8 cellular contexts compared by ENCODE assay signal in genomic region chr16:67934306-67935095, GRCh38. TPM values are rescaled to one million over a fixed set of nuclear protein-coding genes. Genes with fewer than 3 reads are reported as not detected.
DNase-seq lines count a peak whose midpoint lies in the region; ATAC-seq and TF ChIP-seq lines count a peak whose summit lies in the region.

No MANE protein-coding gene starts in this region.

- no peak overlapping the region for H3K14ac ChIP-seq in trophoblast cell (ENCODE audit: low read length)

- H2AK5ac ChIP-seq in trophoblast cell (ENCODE audit: low read length) = no peak overlapping the region

- POLR2A ChIA-PET in PC-3 (lab: Charles Lee; ENCODE audit: unreplicated experiment) = interaction anchor here (0.7 kb wide), 1 partner anchor 9 kb away, joined by 3 read pairs; no protein-coding TSS in a partner anchor

- ATAC-seq in PC-3 = peak; percentile 12
- ATAC-seq in GM18517 (IDR thresholded peaks at IDR 0.05; ENCODE audit: unreplicated experiment) = no peak

- no peak overlapping the region for H4K91ac ChIP-seq in trophoblast cell (ENCODE audit: low read depth, low read length)

- H3K4me2 ChIP-seq in PC-3 (ENCODE audit: low read length) (peak overlapping the region; percentile 84), trophoblast cell (ENCODE audit: low read length) (peak overlapping the region; percentile 89)

- TF ChIP-seq POLR2A in esophagus squamous epithelium (IDR thresholded peaks at IDR 0.05) = no peak

- no peak for DNase-seq in GM12865 (ENCODE audit: low read depth)
- no peak for DNase-seq in PC-3
- DNase-seq in esophagus squamous epithelium (lab: John Stamatoyannopoulos, UW) = no peak
- DNase-seq in trophoblast cell = no peak
- no peak for DNase-seq in mucosa of gallbladder (ENCODE audit: low spot score)
- DNase-seq in retina = no peak
- no peak for DNase-seq in NOMO-1 treated with dmso at 0.1 percent for 144 hours (lab: John Stamatoyannopoulos, UW; ENCODE audit: unreplicated experiment)

- H3K27ac ChIP-seq in PC-3 (ENCODE audit: low read length) (no peak overlapping the region), esophagus squamous epithelium (peak overlapping the region in 3 of 4 donors; percentile 92 to 96 (median 96)), trophoblast cell (ENCODE audit: low read depth, low read length) (no peak overlapping the region)

- H3F3A ChIP-seq in PC-3 (ENCODE audit: low read length, unreplicated experiment) = no peaks in the 10 kb centered on the region

- no peak overlapping the region for H3K18ac ChIP-seq in trophoblast cell (ENCODE audit: low read length)

- H3K27me3 ChIP-seq in PC-3 (ENCODE audit: low read length) = no peaks in the 10 kb centered on the region
- H3K27me3 ChIP-seq in esophagus squamous epithelium = no peaks in the 10 kb centered on the region
- no peaks in the 10 kb centered on the region for H3K27me3 ChIP-seq in trophoblast cell (ENCODE audit: insufficient read depth, low read length)

- H3K36me3 ChIP-seq in PC-3 (ENCODE audit: low read depth, low read length) (no peaks in the 10 kb centered on the region), esophagus squamous epithelium (peaks cover 0 to 47% (median 4%) of the 10 kb centered on the region in 3 donors), trophoblast cell (ENCODE audit: control insufficient read depth in 1 of 2, insufficient read depth in 2 of 2, low read length in 2 of 2) (peaks cover 3 to 4% of the 10 kb centered on the region in 2 experiments)

- H3K23ac ChIP-seq in trophoblast cell (ENCODE audit: low read length) = no peak overlapping the region

- H3K4ac ChIP-seq in trophoblast cell (ENCODE audit: low read depth, low read length) = no peak overlapping the region

- H4K20me1 ChIP-seq in PC-3 (ENCODE audit: low read length) = no peaks in the 10 kb centered on the region

- peak overlapping the region; percentile 85 for H3K9ac ChIP-seq in PC-3 (ENCODE audit: low read length)
- no peak overlapping the region for H3K9ac ChIP-seq in trophoblast cell (ENCODE audit: low read length)

- CTCF ChIA-PET in PC-3 (lab: Charles Lee) = interaction anchor here (0.6 to 1.5 kb wide), 2 partner anchors 101 to 161 kb away, joined by 3 read pairs; no protein-coding TSS in a partner anchor

- no TSS peak for BruUV-seq in PC-3 (replicated peaks; lab: Mats Ljungman, UMichigan)

- H3K9me2 ChIP-seq in PC-3 (replicated peaks; ENCODE audit: low read length) = no peaks in the 10 kb centered on the region

- no peak for TF ChIP-seq CTCF in GM12865 (IDR thresholded peaks at IDR 0.05; ENCODE audit: insufficient read depth, low read depth, low read length, missing control alignments)
- TF ChIP-seq CTCF in PC-3 (conservative IDR thresholded peaks at IDR 0.05; ENCODE audit: low read depth, low read length) = no peak
- TF ChIP-seq CTCF in esophagus squamous epithelium (IDR thresholded peaks at IDR 0.05) = no peak

- H2AFZ ChIP-seq in PC-3 (ENCODE audit: low read length) = peak overlapping the region; percentile 71
- H2AFZ ChIP-seq in trophoblast cell (ENCODE audit: insufficient read depth, low read length, poor library complexity) = no peak overlapping the region

- no peak overlapping the region for H4K12ac ChIP-seq in trophoblast cell (ENCODE audit: low read depth, low read length)

- H3K4me3 ChIP-seq in GM12865 (ENCODE audit: low read depth, low read length) = peak overlapping the region; percentile 88
- peak overlapping the region; percentile 88 for H3K4me3 ChIP-seq in PC-3 (ENCODE audit: low read length)
- H3K4me3 ChIP-seq in esophagus squamous epithelium = peak overlapping the region in 3 of 4 donors; percentile 83 to 91 (median 88)
- H3K4me3 ChIP-seq in trophoblast cell (ENCODE audit: low read depth, low read length) = no peak overlapping the region

- peaks cover 12% of the 10 kb centered on the region for H3K79me1 ChIP-seq in trophoblast cell (ENCODE audit: low read length)

- H3K9me3 ChIP-seq in PC-3 (ENCODE audit: low read length) (no peaks in the 10 kb centered on the region), esophagus squamous epithelium (no peaks in the 10 kb centered on the region), trophoblast cell (ENCODE audit: insufficient read depth, low read depth, low read length) (peaks cover 2% of the 10 kb centered on the region)

- intact Hi-C loops in PC-3 (cut with micrococcal nuclease) = no loop called here
- intact Hi-C loops in esophagus squamous epithelium (cut with DNase I) = no loop called here

- H4K8ac ChIP-seq in trophoblast cell (ENCODE audit: low read depth, low read length) = no peak overlapping the region

- no peak overlapping the region for H2BK120ac ChIP-seq in trophoblast cell (ENCODE audit: insufficient read depth, low read length, poor library complexity)

- no peak overlapping the region for H2BK5ac ChIP-seq in trophoblast cell (ENCODE audit: low read depth, low read length, poor library complexity)

- H3K4me1 ChIP-seq in PC-3 (ENCODE audit: insufficient read depth, low read length) (peaks cover 14% of the 10 kb centered on the region; the same call in 1 of the 2 replicates), esophagus squamous epithelium (peaks cover 15 to 33% (median 22%) of the 10 kb centered on the region in 3 donors), trophoblast cell (ENCODE audit: control insufficient read depth in 1 of 2, insufficient read depth in 2 of 2, low read length in 2 of 2) (peaks cover 16 to 17% of the 10 kb centered on the region in 2 experiments)

- 48 to 72% methylated on average over 6 to 12 of the region's 13 CpGs for WGBS in esophagus squamous epithelium, 2 donors
- WGBS in trophoblast cell (ENCODE audit: extremely low coverage, insufficient coverage, insufficient read length) = no CpG with 5 or more reads among the region's 13 CpGs

- H2BK12ac ChIP-seq in trophoblast cell (ENCODE audit: low read length) = no peak overlapping the region

- peaks cover 31% of the 10 kb centered on the region for H3K79me2 ChIP-seq in PC-3 (ENCODE audit: low read length)
- H3K79me2 ChIP-seq in trophoblast cell (ENCODE audit: control insufficient read depth, insufficient read depth, low read length, poor library complexity) = peaks cover 10% of the 10 kb centered on the region

RNA-seq across cellular contexts. Expression of gene PSMB10, which starts 2.1 kb away (rescaled TPM):
- total RNA-seq in PC-3 (2014; rRNA removed) (51.3 and 52.0 TPM in 2 replicates), esophagus squamous epithelium (10 to 100 TPM; 20.7 to 28.4 (median 25.3) TPM), mucosa of gallbladder (68.8 TPM)
- 12.5 and 14.2 TPM in 2 replicates for polyA plus RNA-seq in trophoblast cell (2013)

RNA-seq across cellular contexts. Expression of gene CTRL, which starts 2.8 kb away (rescaled TPM):
- total RNA-seq in PC-3 (2014; rRNA removed) = 0.98 and 1.6 TPM in 2 replicates
- total RNA-seq in esophagus squamous epithelium = 1 to 10 TPM in 2 of 4 donors, not detected in 2; 1.2 to 1.8 TPM
- 0.34 and 0.42 TPM in 2 replicates for polyA plus RNA-seq in trophoblast cell (2013)
- 1.1 TPM for total RNA-seq in mucosa of gallbladder

RNA-seq across cellular contexts. Expression of gene LCAT, which starts 9.4 kb away (rescaled TPM):
- 3.2 and 4.6 TPM in 2 replicates for total RNA-seq in PC-3 (2014; rRNA removed)
- total RNA-seq in esophagus squamous epithelium = 10 to 100 TPM in 1 of 4 donors, 1 to 10 TPM in 3; 1.2 to 12.4 (median 3.8) TPM
- 21.7 and 21.9 TPM in 2 replicates for polyA plus RNA-seq in trophoblast cell (2013)
- total RNA-seq in mucosa of gallbladder = 30.3 TPM

RNA-seq across cellular contexts. Expression of gene SLC12A4, which starts 33.9 kb away (rescaled TPM):
- 29.3 and 33.2 TPM in 2 replicates for total RNA-seq in PC-3 (2014; rRNA removed)
- total RNA-seq in esophagus squamous epithelium = 10 to 100 TPM in 2 of 4 donors, 1 to 10 TPM in 2; 7.4 to 29.8 (median 18.2) TPM
- 65.8 and 67.9 TPM in 2 replicates for polyA plus RNA-seq in trophoblast cell (2013)
- 76.6 TPM for total RNA-seq in mucosa of gallbladder

RNA-seq across cellular contexts. Expression of gene PSKH1, which starts 41.4 kb away (rescaled TPM):
- total RNA-seq in PC-3 (2014; rRNA removed) (6.6 and 8.3 TPM in 2 replicates), esophagus squamous epithelium (10 to 100 TPM in 3 of 4 donors, 1 to 10 TPM in 1; 8.5 to 18.3 (median 13.8) TPM), mucosa of gallbladder (31.6 TPM)
- 17.9 and 25.2 TPM in 2 replicates for polyA plus RNA-seq in trophoblast cell (2013)

Comparison
In these comparisons a context has a peak if more than half of its experiments do, and no peak if none do; other contexts are left out.
1. H3K27ac ChIP-seq: peak in esophagus squamous epithelium (3 of 4); none in PC-3 (single experiment) and trophoblast cell (single experiment).